In genomic region chr2:236348279-236348678, GRCh38 we compare ENCODE assay signal across 22 cellular contexts.
"Had no signal": no experiment of that assay in that cellular context is flagged by ENCODE, and none has a peak within 500 bp of the region (broad histone marks: within the 10 kb centered on the region; RNA-seq: fewer than 3 reads in every experiment).

No MANE protein-coding gene starts in this region.

- H3K4me3 ChIP-seq: coronary artery, lung, mucosa of descending colon, prostate gland, skin epidermis, spleen, thoracic aorta, tibial nerve, upper lobe of right lung, uterus had no signal

- H3K36me3 ChIP-seq: prostate gland, spleen, thoracic aorta, tibial nerve, upper lobe of right lung, uterus had no signal

- H3K9me3 ChIP-seq: mucosa of descending colon, prostate gland, spleen, thoracic aorta, tibial nerve, upper lobe of right lung, uterus had no signal

- DNase-seq: dermis blood vessel endothelial cell; effector memory CD8-positive, alpha-beta T cell; hypothalamus; mucosa of descending colon; naive B cell; nucleus accumbens; right cardiac atrium; spleen; stimulated activated CD4-positive, alpha-beta T cell treated with anti-CD3 and anti-CD28 coated beads, Interleukin-4, amount 100 ng/mL, for 4 hours; stimulated activated naive CD8-positive, alpha-beta T cell treated with anti-CD3 and anti-CD28 coated beads, Interleukin-15, Interleukin-2, amounts not matched to agents 100 U/mL and 50 U/mL, for 24 hours; upper lobe of right lung; uterus had no signal

- H3K27ac ChIP-seq: coronary artery, prostate gland, skin epidermis, spleen, thoracic aorta, tibial nerve, upper lobe of right lung, uterus had no signal

- FAIRE-seq: frontal cortex, keratinocyte had no signal

- H3K4me1 ChIP-seq: prostate gland, upper lobe of right lung, uterus had no signal

- ATAC-seq: effector memory CD8-positive, alpha-beta T cell; mucosa of descending colon; natural killer cell treated with Interleukin-12 subunit alpha and Interleukin-12 subunit beta and Interleukin-15 and Interleukin-18, amount 100 ng/mL, for 72 hours; right cardiac atrium; stimulated activated memory B cell treated with anti-CD40 and anti-IgM and Interleukin-4, amounts not matched to agents 10 μg/mL and 1 μg/mL and 100 μg/mL, for 72 hours; stimulated activated naive CD8-positive, alpha-beta T cell treated with anti-CD3 and anti-CD28 coated beads, Interleukin-15, Interleukin-2, amounts not matched to agents 100 U/mL and 50 U/mL, for 24 hours; upper lobe of right lung had no signal

- H3K27me3 ChIP-seq: tibial nerve, upper lobe of right lung, uterus had no signal
